In genomic region chr2:56807861-56808260, GRCh38 we compare ENCODE assay signal across 4 cellular contexts.
TF ChIP-seq lines count a peak whose summit lies in the region.

No MANE protein-coding gene starts in this region.

TF ChIP-seq in HepG2, 621 proteins besides CTCF, POLR2A, EP300 and RAD21:
- peak; percentile 47 to 84; a peak in 3 of 4 replicates for TF ChIP-seq MAFK (conservative IDR thresholded peaks at IDR 0.05 in 1 of 2, IDR thresholded peaks at IDR 0.05 in 1 of 2; ENCODE audit: low read length in 2 of 2)
- no peak for TF ChIP-seq ZNF124 (CRISPR knock-in tag; IDR thresholded peaks at IDR 0.05)
- TF ChIP-seq FLYWCH1 (CRISPR knock-in tag; IDR thresholded peaks at IDR 0.05): no peak
- TF ChIP-seq DR1 (CRISPR knock-in tag; IDR thresholded peaks at IDR 0.05): no peak
- TF ChIP-seq THAP7 (CRISPR knock-in tag; IDR thresholded peaks at IDR 0.05): no peak
- no peak for TF ChIP-seq ERF (CRISPR knock-in tag; IDR thresholded peaks at IDR 0.05)
- TF ChIP-seq MAFF (IDR thresholded peaks at IDR 0.05; ENCODE audit: low read depth, low read length): peak; percentile 66
- TF ChIP-seq ZBTB33 (CRISPR knock-in tag; IDR thresholded peaks at IDR 0.05): no peak
- TF ChIP-seq TMF1 (CRISPR knock-in tag; IDR thresholded peaks at IDR 0.05; ENCODE audit: low read depth): no peak

TF ChIP-seq in A549, 52 proteins besides CTCF, POLR2A, EP300 and RAD21:
- TF ChIP-seq MAFK (IDR thresholded peaks at IDR 0.05; ENCODE audit: partially characterized antibody): peak; percentile 85
- no peak for TF ChIP-seq NR3C1 (IDR thresholded peaks at IDR 0.05)

TF ChIP-seq in IMR-90, 13 proteins besides CTCF, POLR2A, EP300 and RAD21:
- TF ChIP-seq NFE2L2 (IDR thresholded peaks at IDR 0.05; ENCODE audit: low read depth, low read length) (no peak), MAFK (IDR thresholded peaks at IDR 0.05; ENCODE audit: low read depth, low read length) (peak; percentile 63)

TF ChIP-seq in K562, 482 proteins besides CTCF, POLR2A, EP300 and RAD21:
- TF ChIP-seq ARNT (IDR thresholded peaks at IDR 0.05) (no peak), MAFK (IDR thresholded peaks at IDR 0.05; ENCODE audit: low read length) (peak; percentile 17; the same call in 1 of the 2 replicates), ZNF316 (IDR thresholded peaks at IDR 0.05) (peak; percentile 34; the same call in 1 of the 2 replicates), DEAF1 (CRISPR knock-in tag; IDR thresholded peaks at IDR 0.05) (no peak), C11orf30 (IDR thresholded peaks at IDR 0.05; ENCODE audit: low read depth) (0 out of 2 replicates have a peak, but pooled peaks have one; percentile 12)
